Comparison of ENCODE assay signal across 1 cellular context in the genomic region with DNA sequence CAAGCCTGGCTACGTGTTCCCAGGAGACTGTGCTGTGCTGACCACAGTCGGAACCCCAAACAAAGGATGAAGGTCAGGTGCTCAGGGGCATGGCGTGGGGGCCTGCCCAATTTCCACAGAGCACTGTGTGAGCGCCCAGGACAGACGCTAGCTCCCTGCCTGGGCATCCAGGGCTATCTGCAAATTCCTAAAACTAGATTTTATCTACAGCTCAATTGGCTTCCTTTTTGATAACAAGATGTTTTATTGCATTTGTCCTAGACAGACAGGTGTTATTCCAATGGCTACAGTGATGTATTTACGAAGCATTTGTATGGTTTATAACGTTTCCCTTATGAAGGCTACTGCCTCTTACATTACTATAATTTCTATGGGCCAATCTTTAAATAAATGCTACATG.
TF ChIP-seq lines count a peak whose summit lies in the region.

No MANE protein-coding gene starts in this region.

TF ChIP-seq in H1, 55 proteins besides CTCF, POLR2A, EP300 and RAD21 (continued from another document):
- TF ChIP-seq, protein P1, sequence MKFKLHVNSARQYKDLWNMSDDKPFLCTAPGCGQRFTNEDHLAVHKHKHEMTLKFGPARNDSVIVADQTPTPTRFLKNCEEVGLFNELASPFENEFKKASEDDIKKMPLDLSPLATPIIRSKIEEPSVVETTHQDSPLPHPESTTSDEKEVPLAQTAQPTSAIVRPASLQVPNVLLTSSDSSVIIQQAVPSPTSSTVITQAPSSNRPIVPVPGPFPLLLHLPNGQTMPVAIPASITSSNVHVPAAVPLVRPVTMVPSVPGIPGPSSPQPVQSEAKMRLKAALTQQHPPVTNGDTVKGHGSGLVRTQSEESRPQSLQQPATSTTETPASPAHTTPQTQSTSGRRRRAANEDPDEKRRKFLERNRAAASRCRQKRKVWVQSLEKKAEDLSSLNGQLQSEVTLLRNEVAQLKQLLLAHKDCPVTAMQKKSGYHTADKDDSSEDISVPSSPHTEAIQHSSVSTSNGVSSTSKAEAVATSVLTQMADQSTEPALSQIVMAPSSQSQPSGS (IDR thresholded peaks at IDR 0.05; ENCODE audit: low read length) = no peak
- TF ChIP-seq RXRA (IDR thresholded peaks at IDR 0.05; ENCODE audit: insufficient read depth, low read depth, low read length) (no peak), KDM1A (IDR thresholded peaks at IDR 0.05; ENCODE audit: borderline replicate concordance, low read length) (no peak), HDAC6 (IDR thresholded peaks at IDR 0.05; ENCODE audit: low read depth, low read length) (no peak), BACH1 (IDR thresholded peaks at IDR 0.05; ENCODE audit: low read length) (no peak), CREB1 (IDR thresholded peaks at IDR 0.05) (no peak), JUND (IDR thresholded peaks at IDR 0.05; ENCODE audit: low read length) (no peak), CBX5 (IDR thresholded peaks at IDR 0.05; ENCODE audit: low read depth, low read length) (no peak)
TF ChIP-seq in H1: peak in this region for 0.
